In genomic region chr17:77610980-77611641, GRCh38 we compare ENCODE assay signal across 13 cellular contexts.
DNase-seq lines count a peak whose midpoint lies in the region; ATAC-seq and TF ChIP-seq lines count a peak whose summit lies in the region.
"Had no signal": no experiment of that assay in that cellular context is flagged by ENCODE, and none has a peak within 500 bp of the region (broad histone marks: within the 10 kb centered on the region; RNA-seq: fewer than 3 reads in every experiment).

No MANE protein-coding gene starts in this region.

- TF ChIP-seq CTCF in VCaP (conservative IDR thresholded peaks at IDR 0.05) (no peak), gastroesophageal sphincter (IDR thresholded peaks at IDR 0.05) (no peak)

- no peak for TF ChIP-seq POLR2A in gastroesophageal sphincter (IDR thresholded peaks at IDR 0.05)

- H3K4me1 Mint-ChIP-seq in activated CD4-positive, alpha-beta T cell treated with anti-CD3 and anti-CD28 coated beads, Interleukin-2, amount 10 ng/mL, durations not matched to agents 24 days and 14 days: peaks cover 21% of the 10 kb centered on the region
- peaks cover 13 to 37% of the 10 kb centered on the region in 2 donors for H3K4me1 Mint-ChIP-seq in stimulated activated naive B cell treated with anti-CD40 and anti-IgM and Interleukin-4, amounts not matched to agents 10 μg/mL and 1 μg/mL and 100 μg/mL, for 72 hours

- TF ChIP-seq EP300 in gastroesophageal sphincter (IDR thresholded peaks at IDR 0.05): no peak

- no peaks in the 10 kb centered on the region for H3K36me3 Mint-ChIP-seq in activated CD4-positive, alpha-beta T cell treated with anti-CD3 and anti-CD28 coated beads, Interleukin-2, amount 10 ng/mL, durations not matched to agents 24 days and 14 days (ENCODE audit: low read depth)
- peaks cover 2 to 4% of the 10 kb centered on the region in 2 donors for H3K36me3 Mint-ChIP-seq in stimulated activated naive B cell treated with anti-CD40 and anti-IgM and Interleukin-4, amounts not matched to agents 10 μg/mL and 1 μg/mL and 100 μg/mL, for 72 hours

- no peaks in the 10 kb centered on the region for H3K36me3 ChIP-seq in gastroesophageal sphincter
- H3K36me3 ChIP-seq: prostate gland, SJCRH30 had no signal

- H3K4me3 ChIP-seq in gastroesophageal sphincter: no peak overlapping the region
- H3K4me3 ChIP-seq: SJCRH30 had no signal

- intact Hi-C loops in activated CD4-positive, alpha-beta T cell treated with anti-CD3 and anti-CD28 coated beads, Interleukin-2, amount 10 ng/mL, durations not matched to agents 24 days and 14 days (cut with micrococcal nuclease): loop anchor here (1.0 kb wide), 2 partner anchors 23 to 34 kb away; no protein-coding TSS in a partner anchor

- H3K27me3 ChIP-seq in gastroesophageal sphincter: no peaks in the 10 kb centered on the region
- H3K27me3 ChIP-seq: foreskin keratinocyte had no signal

- no peaks in the 10 kb centered on the region for H3K9me3 ChIP-seq in gastroesophageal sphincter
- H3K9me3 ChIP-seq: prostate gland, SJCRH30 had no signal

- no peaks in the 10 kb centered on the region for H3K9me3 Mint-ChIP-seq in activated CD4-positive, alpha-beta T cell treated with anti-CD3 and anti-CD28 coated beads, Interleukin-2, amount 10 ng/mL, durations not matched to agents 24 days and 14 days
- H3K9me3 Mint-ChIP-seq in stimulated activated naive B cell treated with anti-CD40 and anti-IgM and Interleukin-4, amounts not matched to agents 10 μg/mL and 1 μg/mL and 100 μg/mL, for 72 hours: peaks cover 5 to 9% of the 10 kb centered on the region in 2 donors

- H3K27ac ChIP-seq in VCaP (peak overlapping the region; percentile 57), gastroesophageal sphincter (peak overlapping the region in 3 of 4 donors; percentile 22 to 44 (median 33))
- H3K27ac ChIP-seq: foreskin keratinocyte, SJCRH30 had no signal

- H3K27ac Mint-ChIP-seq in activated CD4-positive, alpha-beta T cell treated with anti-CD3 and anti-CD28 coated beads, Interleukin-2, amount 10 ng/mL, durations not matched to agents 24 days and 14 days: peak overlapping the region; percentile 90
- peak overlapping the region; percentile 63 for H3K27ac Mint-ChIP-seq in stimulated activated naive B cell treated with anti-CD40 and anti-IgM and Interleukin-4, amounts not matched to agents 10 μg/mL and 1 μg/mL and 100 μg/mL, for 72 hours

- H3K4me3 Mint-ChIP-seq in activated CD4-positive, alpha-beta T cell treated with anti-CD3 and anti-CD28 coated beads, Interleukin-2, amount 10 ng/mL, durations not matched to agents 24 days and 14 days: peak overlapping the region; percentile 73
- H3K4me3 Mint-ChIP-seq in stimulated activated naive B cell treated with anti-CD40 and anti-IgM and Interleukin-4, amounts not matched to agents 10 μg/mL and 1 μg/mL and 100 μg/mL, for 72 hours: peak overlapping the region; percentile 12 to 50

- peaks cover 0 to 39% (median 9%) of the 10 kb centered on the region in 3 donors for H3K4me1 ChIP-seq in gastroesophageal sphincter
- H3K4me1 ChIP-seq: foreskin keratinocyte, prostate gland had no signal

- H3K27me3 Mint-ChIP-seq in activated CD4-positive, alpha-beta T cell treated with anti-CD3 and anti-CD28 coated beads, Interleukin-2, amount 10 ng/mL, durations not matched to agents 24 days and 14 days: peaks cover 11% of the 10 kb centered on the region
- H3K27me3 Mint-ChIP-seq in stimulated activated naive B cell treated with anti-CD40 and anti-IgM and Interleukin-4, amounts not matched to agents 10 μg/mL and 1 μg/mL and 100 μg/mL, for 72 hours: no peaks in the 10 kb centered on the region

- DNase-seq in activated CD4-positive, alpha-beta T cell treated with anti-CD3 and anti-CD28 coated beads, Interleukin-2, amount 10 ng/mL, durations not matched to agents 24 days and 14 days: no peak
- no peak for DNase-seq in activated CD4-positive, alpha-beta T cell treated with anti-CD3 and anti-CD28 coated beads, Interleukin-2, amount 50 U/mL, for 1 hour
- no peak for DNase-seq in stimulated activated naive B cell treated with anti-CD40 and anti-IgM and Interleukin-4, amounts not matched to agents 10 μg/mL and 1 μg/mL and 100 μg/mL, for 72 hours
- no peak for DNase-seq in COLO829 (ENCODE audit: low spot score)
- DNase-seq: foreskin keratinocyte, left colon, NCI-H226, SJCRH30 had no signal

- ATAC-seq in gastroesophageal sphincter (no peak), GM19467 (IDR thresholded peaks at IDR 0.05; ENCODE audit: unreplicated experiment) (no peak), HG03432 (IDR thresholded peaks at IDR 0.05; ENCODE audit: unreplicated experiment) (no peak)
- no peak for ATAC-seq in stimulated activated naive B cell treated with anti-CD40 and anti-IgM and Interleukin-4, amounts not matched to agents 10 μg/mL and 1 μg/mL and 100 μg/mL, for 72 hours (replicated peaks)
- ATAC-seq: foreskin keratinocyte had no signal

- WGBS in gastroesophageal sphincter (ENCODE audit: low coverage in 1 of 2), 2 donors: 54 to 64% methylated on average over 8 of the region's 11 CpGs
